Comparison of ENCODE assay signal across 10 cellular contexts in the genomic region with DNA sequence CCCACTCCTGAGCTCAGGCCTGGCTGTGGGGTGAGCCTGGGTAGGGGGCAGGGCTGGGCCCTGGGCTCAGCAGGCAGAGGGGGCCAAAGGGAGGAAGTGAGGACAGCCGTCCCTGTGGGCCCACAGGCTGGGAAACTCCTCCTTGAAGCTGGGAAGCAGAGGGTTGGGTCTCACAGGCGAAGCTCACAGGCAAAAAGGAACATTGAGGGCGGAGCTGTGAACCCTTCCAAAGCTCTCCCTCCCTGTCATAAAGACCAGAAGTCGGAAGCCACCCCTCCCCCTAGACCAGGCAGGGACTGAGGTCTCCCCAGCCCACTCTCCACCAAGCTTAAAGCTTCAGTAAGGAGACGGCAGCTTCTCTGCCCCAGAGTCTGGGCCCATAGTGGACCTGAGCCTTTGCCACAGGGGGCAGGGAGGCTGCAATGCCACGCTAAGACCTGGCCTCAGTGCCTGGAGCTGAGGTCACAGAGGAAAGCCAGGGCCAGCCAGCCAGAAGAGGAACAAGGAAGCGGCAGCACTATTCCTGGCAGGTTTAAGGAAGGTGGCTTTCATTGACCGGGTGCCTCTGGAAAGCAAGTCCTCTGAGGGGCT. TPM values are rescaled to one million over a fixed set of nuclear protein-coding genes. Genes with fewer than 3 reads are reported as not detected.
DNase-seq lines count a peak whose midpoint lies in the region; TF ChIP-seq lines count a peak whose summit lies in the region.
"Had no signal": no experiment of that assay in that cellular context is flagged by ENCODE, and none has a peak within 500 bp of the region (broad histone marks: within the 10 kb centered on the region; RNA-seq: fewer than 3 reads in every experiment).

No MANE protein-coding gene starts in this region.

- DNase-seq in 8988T = peak; percentile 21
- DNase-seq in HT-29 (ENCODE audit: low spot score) = peak; percentile 75
- DNase-seq in coronary artery (ENCODE audit: low spot score) = peak; percentile 71
- peak; percentile 85 for DNase-seq in mesenteric fat pad (ENCODE audit: low spot score)
- DNase-seq in NCI-H146 (lab: John Stamatoyannopoulos, UW) = no peak
- DNase-seq in activated CD8-positive, alpha-beta memory T cell treated with anti-CD3 and anti-CD28 coated beads, Interleukin-2, amount 50 U/mL, for 4 hours = no peak
- DNase-seq in nucleus accumbens (lab: John Stamatoyannopoulos, UW) = no peak
- no peak for DNase-seq in retina

- no peak overlapping the region for H3K4me3 ChIP-seq in coronary artery
- H3K4me3 ChIP-seq: skin epidermis had no signal

- TF ChIP-seq CTCF in coronary artery (IDR thresholded peaks at IDR 0.05) = no peak

- peak overlapping the region in 1 of 2 donors; percentile 46 for H3K27ac ChIP-seq in coronary artery

RNA-seq across cellular contexts. Expression of gene KCP, which starts 1.0 kb away (rescaled TPM):
- 1.0 and 1.2 TPM in 2 replicates for total RNA-seq in HT-29 (2014; rRNA removed; shearing (Covaris generic))
- total RNA-seq in mesenteric fat pad = 5.1 TPM
- total RNA-seq: NCI-H460 had no signal

RNA-seq across cellular contexts. Expression of gene IRF5, which starts 26.2 kb away (rescaled TPM):
- 17.9 and 19.1 TPM in 2 replicates for total RNA-seq in HT-29 (2014; rRNA removed; shearing (Covaris generic))
- total RNA-seq in mesenteric fat pad = 17.3 TPM

RNA-seq across cellular contexts. Expression of gene ATP6V1F, which starts 48.9 kb away (rescaled TPM):
- 94.9 and 128 TPM in 2 replicates for total RNA-seq in HT-29 (2014; rRNA removed; shearing (Covaris generic))
- total RNA-seq in mesenteric fat pad = 160 TPM

Comparison
In these comparisons a context has a peak if more than half of its experiments do, and no peak if none do; other contexts are left out.
1. DNase-seq: peak in 8988T (single experiment), HT-29 (single experiment), coronary artery (single experiment) and mesenteric fat pad (single experiment); none in NCI-H146 (single experiment), activated CD8-positive, alpha-beta memory T cell treated with anti-CD3 and anti-CD28 coated beads, Interleukin-2, amount 50 U/mL, for 4 hours (single experiment), nucleus accumbens (0 of 56) and retina (single experiment).